Comparison of ENCODE assay signal across 8 cellular contexts in the genomic region with DNA sequence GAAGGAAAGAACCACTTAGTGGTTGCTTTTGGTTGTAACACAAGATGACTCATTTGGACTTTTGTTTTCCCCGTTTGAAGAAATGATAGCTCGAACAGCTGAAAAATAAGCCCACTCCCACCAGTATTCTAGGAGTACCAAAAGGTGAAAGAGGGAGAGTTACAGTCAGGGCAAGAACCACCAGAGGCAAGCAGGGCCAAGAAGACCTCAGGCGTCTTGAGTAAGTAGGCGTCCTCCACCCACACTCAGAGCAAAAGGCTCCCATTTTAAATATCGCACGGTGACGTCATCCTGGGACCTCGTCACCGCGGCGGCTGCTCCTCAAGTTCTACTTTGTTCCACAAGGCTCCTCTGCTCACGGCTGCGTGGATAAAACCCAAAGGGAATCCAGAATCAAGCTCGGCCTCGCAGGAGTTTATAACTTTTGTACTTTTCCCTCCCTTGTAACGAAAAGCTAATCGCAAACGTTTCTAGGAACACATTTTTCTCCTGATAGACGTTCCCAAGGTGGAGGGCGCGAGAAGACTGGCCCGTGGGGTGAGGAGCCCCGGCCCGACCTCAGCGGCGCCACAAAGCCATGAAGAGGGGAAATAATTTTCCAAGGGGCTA. TPM values are rescaled to one million over a fixed set of nuclear protein-coding genes. Genes with fewer than 3 reads are reported as not detected.
DNase-seq lines count a peak whose midpoint lies in the region; ATAC-seq and TF ChIP-seq lines count a peak whose summit lies in the region.

No MANE protein-coding gene starts in this region.

- H3K36me3 ChIP-seq in gastroesophageal sphincter = peaks cover 0 to 13% of the 10 kb centered on the region in 2 donors
- H3K36me3 ChIP-seq in neutrophil = peaks cover 2% of the 10 kb centered on the region
- H3K36me3 ChIP-seq in subcutaneous abdominal adipose tissue (ENCODE audit: control insufficient read depth in 5 of 5, insufficient read depth in 5 of 5, low read length in 5 of 5) = peaks cover 4 to 9% (median 8%) of the 10 kb centered on the region in 5 donors

- peaks cover 0 to 22% (median 9%) of the 10 kb centered on the region in 3 donors for H3K4me1 ChIP-seq in gastroesophageal sphincter
- peaks cover 13 to 20% of the 10 kb centered on the region in 2 experiments for H3K4me1 ChIP-seq in neutrophil (ENCODE audit: control insufficient read depth in 1 of 2, insufficient read depth in 1 of 2, low read depth in 1 of 2, low read length in 1 of 2)
- peaks cover 0 to 18% (median 15%) of the 10 kb centered on the region in 5 donors for H3K4me1 ChIP-seq in subcutaneous abdominal adipose tissue (ENCODE audit: control insufficient read depth in 5 of 5, insufficient read depth in 5 of 5, low read length in 5 of 5)

- no peaks in the 10 kb centered on the region for H3K27me3 ChIP-seq in gastroesophageal sphincter
- peaks cover 55% of the 10 kb centered on the region for H3K27me3 ChIP-seq in neutrophil
- H3K27me3 ChIP-seq in subcutaneous abdominal adipose tissue (ENCODE audit: control insufficient read depth in 5 of 5, insufficient read depth in 4 of 5, low read length in 5 of 5) = no peaks in the 10 kb centered on the region

- TF ChIP-seq POLR2A in gastroesophageal sphincter (IDR thresholded peaks at IDR 0.05) = peak; percentile 9 to 30

- H3K4me3 ChIP-seq in gastroesophageal sphincter (peak overlapping the region; percentile 71 to 89), neutrophil (ENCODE audit: low read depth in 1 of 2, low read length in 1 of 2) (peak overlapping the region; percentile 52 to 61), subcutaneous abdominal adipose tissue (ENCODE audit: low read depth in 1 of 5, low read length in 5 of 5) (peak overlapping the region; percentile 85 to 91 (median 90))

- no peak for TF ChIP-seq EP300 in gastroesophageal sphincter (IDR thresholded peaks at IDR 0.05)

- 1% methylated on average over 14 to 19 of the region's 26 CpGs for WGBS in gastroesophageal sphincter (ENCODE audit: low coverage in 1 of 2), 2 donors

- H3K9me3 ChIP-seq in gastroesophageal sphincter (no peaks in the 10 kb centered on the region), neutrophil (no peaks in the 10 kb centered on the region), subcutaneous abdominal adipose tissue (ENCODE audit: control insufficient read depth in 5 of 5, low read length in 5 of 5) (no peaks in the 10 kb centered on the region)

- ATAC-seq in GM21529 (IDR thresholded peaks at IDR 0.05; ENCODE audit: unreplicated experiment) (peak; percentile 65), gastroesophageal sphincter (peak; percentile 79)

- peak; percentile 79 for DNase-seq in DMS79 treated with DMSO at 0.1 percent for 48 hours (lab: John Stamatoyannopoulos, UW)
- DNase-seq in HuH-7.5 (ENCODE audit: low spot score) = peak; percentile 30
- DNase-seq in SIG-M5 (lab: John Stamatoyannopoulos, UW) = peak; percentile 82
- DNase-seq in activated gamma-delta T cell treated with anti-CD3 and anti-CD28 coated beads, Interleukin-2, amount 50 U/mL, for 16 hours (ENCODE audit: low read depth) = peak; percentile 65

- peak overlapping the region; percentile 88 to 96 (median 90) for H3K9ac ChIP-seq in subcutaneous abdominal adipose tissue (ENCODE audit: low read length in 5 of 5)

- peak overlapping the region; percentile 59 to 94 (median 92) for H3K27ac ChIP-seq in gastroesophageal sphincter
- H3K27ac ChIP-seq in neutrophil = no peak overlapping the region
- H3K27ac ChIP-seq in subcutaneous abdominal adipose tissue (ENCODE audit: low read depth, low read length) = peak overlapping the region; percentile 98

- TF ChIP-seq CTCF in gastroesophageal sphincter (IDR thresholded peaks at IDR 0.05) (peak in 2 of 4 experiments; percentile 14 to 35), neutrophil (IDR thresholded peaks at IDR 0.05) (no peak)

RNA-seq across cellular contexts. Expression of a gene that starts 1.2 kb away (rescaled TPM):
- 10 to 100 TPM; 23.1 to 52.0 (median 38.8) TPM for total RNA-seq in gastroesophageal sphincter

Comparison
In these comparisons a context has a peak if more than half of its experiments do, and no peak if none do; other contexts are left out.
1. DNase-seq: peak in every context shown above with its lines; median percentile 82 in SIG-M5; 79 in DMS79 treated with DMSO at 0.1 percent for 48 hours; 65 in activated gamma-delta T cell treated with anti-CD3 and anti-CD28 coated beads, Interleukin-2, amount 50 U/mL, for 16 hours; 30 in HuH-7.5.